29 cellular contexts compared by ENCODE assay signal in genomic region chr2:143796051-143796450, GRCh38.
"Had no signal": no experiment of that assay in that cellular context is flagged by ENCODE, and none has a peak within 500 bp of the region (broad histone marks: within the 10 kb centered on the region; RNA-seq: fewer than 3 reads in every experiment).

No MANE protein-coding gene starts in this region.

- H3K4me3 Mint-ChIP-seq: endodermal cell; naive thymus-derived CD8-positive, alpha-beta T cell; nephron progenitor cell; stimulated activated memory B cell treated with anti-CD40 and anti-IgM and Interleukin-4, amounts not matched to agents 10 μg/mL and 1 μg/mL and 100 μg/mL, for 72 hours; type B pancreatic cell had no signal

- H3K27ac ChIP-seq: dorsolateral prefrontal cortex, epithelial cell of prostate, gastrocnemius medialis, lower lobe of right lung, ovary, psoas muscle, skin epidermis, spleen, testis, tibial artery had no signal

- H3K4me1 Mint-ChIP-seq: endodermal cell; naive thymus-derived CD8-positive, alpha-beta T cell; nephron progenitor cell; stimulated activated memory B cell treated with anti-CD40 and anti-IgM and Interleukin-4, amounts not matched to agents 10 μg/mL and 1 μg/mL and 100 μg/mL, for 72 hours had no signal

- H3K27ac Mint-ChIP-seq: endodermal cell; naive thymus-derived CD8-positive, alpha-beta T cell; nephron progenitor cell; stimulated activated memory B cell treated with anti-CD40 and anti-IgM and Interleukin-4, amounts not matched to agents 10 μg/mL and 1 μg/mL and 100 μg/mL, for 72 hours; type B pancreatic cell had no signal

- H3K36me3 Mint-ChIP-seq: stimulated activated memory B cell treated with anti-CD40 and anti-IgM and Interleukin-4, amounts not matched to agents 10 μg/mL and 1 μg/mL and 100 μg/mL, for 72 hours; type B pancreatic cell had no signal

- DNase-seq: dorsolateral prefrontal cortex; effector CD8-positive, alpha-beta T cell; endodermal cell; foreskin fibroblast; gastrocnemius medialis; head of caudate nucleus; islet precursor cell; kidney glomerular epithelial cell; left colon; left ventricle myocardium superior; lower lobe of right lung; naive thymus-derived CD8-positive, alpha-beta T cell; nephron progenitor cell; occipital lobe; ovary; posterior cingulate gyrus; psoas muscle; right cardiac atrium; spleen; stimulated activated CD4-positive, alpha-beta T cell treated with anti-CD3 and anti-CD28 coated beads, Interleukin-4, amount 100 ng/mL, for 4 hours; stimulated activated naive CD8-positive, alpha-beta T cell treated with anti-CD3 and anti-CD28 coated beads, Interleukin-15, Interleukin-2, amounts not matched to agents 100 U/mL and 50 U/mL, for 24 hours; substantia nigra; testis; tibial artery had no signal

- H3K9me3 ChIP-seq: gastrocnemius medialis, lower lobe of right lung, ovary, psoas muscle, spleen, testis, tibial artery had no signal

- H3K27me3 Mint-ChIP-seq: stimulated activated memory B cell treated with anti-CD40 and anti-IgM and Interleukin-4, amounts not matched to agents 10 μg/mL and 1 μg/mL and 100 μg/mL, for 72 hours had no signal

- H3K4me3 ChIP-seq: dorsolateral prefrontal cortex, gastrocnemius medialis, lower lobe of right lung, ovary, psoas muscle, skin epidermis, spleen, testis, tibial artery had no signal

- ATAC-seq: esophagus mucosa; gastrocnemius medialis; left colon; left ventricle myocardium superior; lower lobe of right lung; naive thymus-derived CD8-positive, alpha-beta T cell; psoas muscle; right cardiac atrium; stimulated activated memory B cell treated with anti-CD40 and anti-IgM and Interleukin-4, amounts not matched to agents 10 μg/mL and 1 μg/mL and 100 μg/mL, for 72 hours; stimulated activated naive CD8-positive, alpha-beta T cell treated with anti-CD3 and anti-CD28 coated beads, Interleukin-15, Interleukin-2, amounts not matched to agents 100 U/mL and 50 U/mL, for 24 hours had no signal

- H3K9me3 Mint-ChIP-seq: endodermal cell; nephron progenitor cell; stimulated activated memory B cell treated with anti-CD40 and anti-IgM and Interleukin-4, amounts not matched to agents 10 μg/mL and 1 μg/mL and 100 μg/mL, for 72 hours had no signal

- H3K36me3 ChIP-seq: gastrocnemius medialis, lower lobe of right lung, ovary, spleen, tibial artery had no signal

- H3K27me3 ChIP-seq: dorsolateral prefrontal cortex, gastrocnemius medialis, ovary, spleen, testis, tibial artery had no signal

- H3K4me1 ChIP-seq: gastrocnemius medialis, lower lobe of right lung, psoas muscle, spleen, testis, tibial artery had no signal
